In the genomic region with DNA sequence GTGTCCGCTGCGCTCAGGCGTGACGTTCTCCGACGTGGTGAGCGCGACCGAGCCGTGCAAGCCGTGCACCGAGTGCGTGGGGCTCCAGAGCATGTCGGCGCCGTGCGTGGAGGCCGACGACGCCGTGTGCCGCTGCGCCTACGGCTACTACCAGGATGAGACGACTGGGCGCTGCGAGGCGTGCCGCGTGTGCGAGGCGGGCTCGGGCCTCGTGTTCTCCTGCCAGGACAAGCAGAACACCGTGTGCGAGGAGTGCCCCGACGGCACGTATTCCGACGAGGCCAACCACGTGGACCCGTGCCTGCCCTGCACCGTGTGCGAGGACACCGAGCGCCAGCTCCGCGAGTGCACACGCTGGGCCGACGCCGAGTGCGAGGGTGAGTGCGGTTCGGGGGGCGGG, we compare ENCODE assay signal across 15 cellular contexts. TPM values are rescaled to one million over a fixed set of nuclear protein-coding genes. Genes with fewer than 3 reads are reported as not detected.
DNase-seq lines count a peak whose midpoint lies in the region; ATAC-seq, FAIRE-seq and TF ChIP-seq lines count a peak whose summit lies in the region.
"Had no signal": no experiment of that assay in that cellular context is flagged by ENCODE, and none has a peak within 500 bp of the region (broad histone marks: within the 10 kb centered on the region; RNA-seq: fewer than 3 reads in every experiment).

No MANE protein-coding gene starts in this region.

- H3K9me1 ChIP-seq in K562 (ENCODE audit: control insufficient read depth, insufficient read depth, low read length) = no peaks in the 10 kb centered on the region

- H3K27ac ChIP-seq in K562 (ENCODE audit: extremely low read depth, low read depth, low read length) (no peak overlapping the region), neuronal stem cell (replicated peaks; ENCODE audit: low read length) (no peak overlapping the region)
- H3K27ac ChIP-seq: BLaER1, KMS-11 had no signal

- H4K8ac ChIP-seq in neuronal stem cell (ENCODE audit: low read depth, low read length) = no peak overlapping the region

- H3K14ac ChIP-seq in neuronal stem cell (ENCODE audit: low read length) = peak overlapping the region; percentile 39

- ATAC-seq in K562 (no peak), GM18870 (IDR thresholded peaks at IDR 0.05; ENCODE audit: unreplicated experiment) (no peak)
- ATAC-seq: CD8-positive, alpha-beta T cell; GM23338 had no signal

- 43% methylated on average over 42 of the region's 57 CpGs for WGBS in K562 (ENCODE audit: insufficient coverage, low coverage, missing lambda C conversion rate)
- WGBS in neuronal stem cell (ENCODE audit: extremely low coverage in 2 of 2, insufficient read length in 2 of 2, insufficient replicate concordance in 1 of 2), 2 donors = no CpG with 5 or more reads among the region's 57 CpGs

- intact Hi-C loops in K562 (cut with micrococcal nuclease) = no loop called here

- TF ChIP-seq POLR2A in K562 (conservative IDR thresholded peaks at IDR 0.05) = no peak

- no peak for TF ChIP-seq RAD21 in K562 (CRISPR knock-in tag; conservative IDR thresholded peaks at IDR 0.05 in 1 of 2, IDR thresholded peaks at IDR 0.05 in 1 of 2)

- peaks cover 6% of the 10 kb centered on the region; the same call in 1 of the 2 replicates for H4K20me1 ChIP-seq in K562 (replicated peaks; ENCODE audit: control insufficient read depth, insufficient read depth, low read length)

- FAIRE-seq in K562 (lab: Jason Lieb, UNC) (no peak), RCC 7860 (lab: Jason Lieb, UNC) (no peak)
- FAIRE-seq: A204.1, GM12891 had no signal

- H3K36me3 ChIP-seq in NT2/D1 (ENCODE audit: insufficient read depth, insufficient read length, low read length) = peaks cover 8% of the 10 kb centered on the region
- no peaks in the 10 kb centered on the region for H3K36me3 ChIP-seq in K562 (ENCODE audit: control insufficient read depth, insufficient read depth, low read length)
- H3K36me3 ChIP-seq in neuronal stem cell (replicated peaks in 1 of 2; ENCODE audit: control insufficient read depth in 2 of 2, insufficient read depth in 2 of 2, low read length in 2 of 2) = peaks cover 0 to 8% of the 10 kb centered on the region in 2 donors
- H3K36me3 ChIP-seq: BLaER1 had no signal

- no peak for TF ChIP-seq EP300 in K562 (IDR thresholded peaks at IDR 0.05; ENCODE audit: low read length)

- H2BK12ac ChIP-seq in neuronal stem cell (ENCODE audit: low read length) = peak overlapping the region; percentile 95

- H3K79me2 ChIP-seq in K562 (ENCODE audit: control insufficient read depth, insufficient read depth, low read length) = no peaks in the 10 kb centered on the region

- H3K4me3 ChIP-seq in NT2/D1 (ENCODE audit: insufficient read length, low read depth) = no peak overlapping the region
- H3K4me3 ChIP-seq in K562 = no peak overlapping the region
- H3K4me3 ChIP-seq in neuronal stem cell (ENCODE audit: low read length in 2 of 2) = no peak overlapping the region
- H3K4me3 ChIP-seq: BLaER1, GM23338 had no signal

- peak overlapping the region; percentile 87 for H2BK15ac ChIP-seq in neuronal stem cell (ENCODE audit: low read length)

- no peak overlapping the region for H4K91ac ChIP-seq in neuronal stem cell (ENCODE audit: low read depth, low read length, poor library complexity)

- peak overlapping the region; percentile 43 for H2BK120ac ChIP-seq in neuronal stem cell (ENCODE audit: low read depth, low read length)

- in situ Hi-C loops in K562 (cut with MboI) = no loop called here

- DNase-seq in NT2/D1 (ENCODE audit: low read depth, low spot score) (no peak), K562 (ENCODE audit: extremely low read depth in 1 of 4, low spot score in 3 of 4) (no peak), neuronal stem cell (ENCODE audit: low spot score) (no peak), AG20443 (ENCODE audit: low spot score) (no peak), RCC 7860 (ENCODE audit: low spot score) (no peak)
- DNase-seq: Calu3; CD8-positive, alpha-beta T cell; DMS79 treated with DMSO at 0.1 percent for 48 hours; H7 had no signal

- H3K18ac ChIP-seq in neuronal stem cell (ENCODE audit: low read length) = peak overlapping the region; percentile 79

- H3K4ac ChIP-seq in neuronal stem cell (ENCODE audit: low read length) = peak overlapping the region; percentile 77

- no TSS peak for BruUV-seq in K562 (replicated peaks; lab: Mats Ljungman, UMichigan)

- H3K9me3 ChIP-seq in NT2/D1 (ENCODE audit: insufficient read depth, low read length) = no peaks in the 10 kb centered on the region
- H3K9me3 ChIP-seq in K562 (replicated peaks; ENCODE audit: control insufficient read depth, insufficient read depth, low read depth, low read length) = no peaks in the 10 kb centered on the region
- no peaks in the 10 kb centered on the region for H3K9me3 ChIP-seq in neuronal stem cell (replicated peaks in 1 of 2; ENCODE audit: control insufficient read depth in 2 of 2, insufficient read depth in 1 of 2, low read depth in 1 of 2, low read length in 2 of 2)
- H3K9me3 ChIP-seq: BLaER1 had no signal

- H3K9ac ChIP-seq in NT2/D1 (ENCODE audit: insufficient read length, low read depth) = peak overlapping the region; percentile 44
- H3K9ac ChIP-seq in K562 (ENCODE audit: insufficient read depth in 1 of 2, low read depth in 2 of 2, low read length in 2 of 2) = no peak overlapping the region; a peak in 1 of 4 replicates
- peak overlapping the region; percentile 70 for H3K9ac ChIP-seq in neuronal stem cell (ENCODE audit: low read depth, low read length, poor library complexity)
- H3K9ac ChIP-seq: BLaER1, KMS-11 had no signal

- POLR2A ChIA-PET in K562 (lab: Yijun Ruan, JAX) = interaction anchor here (0.5 to 1.2 kb wide), 3 partner anchors 11 to 609 kb away, joined by 3 to 6 read pairs (median 3); no protein-coding TSS in a partner anchor

- peak overlapping the region; percentile 59 for H2BK5ac ChIP-seq in neuronal stem cell (ENCODE audit: low read length)

- H3K4me1 ChIP-seq in NT2/D1 (ENCODE audit: insufficient read depth, insufficient read length) (peaks cover 51% of the 10 kb centered on the region), K562 (replicated peaks in 1 of 2; ENCODE audit: control insufficient read depth in 2 of 2, insufficient read depth in 2 of 2, low read length in 2 of 2) (peaks cover 0 to 7% of the 10 kb centered on the region in 2 experiments; a peak in 2 of 5 replicates), neuronal stem cell (ENCODE audit: control insufficient read depth in 2 of 2, insufficient read depth in 1 of 2, low read depth in 1 of 2, low read length in 2 of 2) (peaks cover 12 to 26% of the 10 kb centered on the region in 2 donors)

- H3K79me1 ChIP-seq in neuronal stem cell (ENCODE audit: low read depth, low read length) = peaks cover 2% of the 10 kb centered on the region

- H3K27me3 ChIP-seq in NT2/D1 (ENCODE audit: insufficient read depth, insufficient read length) (no peaks in the 10 kb centered on the region), K562 (ENCODE audit: control insufficient read depth in 2 of 2, insufficient read depth in 2 of 2, low read length in 2 of 2) (peaks cover 11 to 67% of the 10 kb centered on the region in 2 experiments; a peak in 4 of 5 replicates), neuronal stem cell (ENCODE audit: control insufficient read depth in 3 of 3, insufficient read depth in 3 of 3, low read depth in 1 of 3, low read length in 3 of 3) (peaks cover 0 to 35% (median 0%) of the 10 kb centered on the region in 3 experiments)

- CTCF ChIA-PET in K562 (lab: Yijun Ruan, JAX; ENCODE audit: low intra/inter-chr PET ratio) = no interaction called here

- H2AK5ac ChIP-seq in neuronal stem cell (ENCODE audit: low read depth, low read length) = peak overlapping the region; percentile 92

- TF ChIP-seq CTCF in K562 (IDR thresholded peaks at IDR 0.05 in 2 of 3, conservative IDR thresholded peaks at IDR 0.05 in 1 of 3; ENCODE audit: insufficient read depth in 2 of 3, low read depth in 1 of 3, low read length in 3 of 3) = no peak

- H2AFZ ChIP-seq in K562 (ENCODE audit: low read depth, low read length) (no peak overlapping the region), neuronal stem cell (ENCODE audit: low read length) (no peak overlapping the region)
- H2AFZ ChIP-seq: GM23338 had no signal

- peak overlapping the region; percentile 82 for H3K23ac ChIP-seq in neuronal stem cell (ENCODE audit: low read depth, low read length, poor library complexity)

- H3K4me2 ChIP-seq in K562 (ENCODE audit: insufficient read depth, low read length) = no peak overlapping the region
- H3K4me2 ChIP-seq in neuronal stem cell (ENCODE audit: insufficient read depth, low read length, poor library complexity, severe bottlenecking) = no peak overlapping the region
- H3K4me2 ChIP-seq: GM23338, KMS-11 had no signal

TF ChIP-seq in K562, 482 proteins besides CTCF, POLR2A, EP300 and RAD21 (continues in another document):
- TF ChIP-seq, protein P1, sequence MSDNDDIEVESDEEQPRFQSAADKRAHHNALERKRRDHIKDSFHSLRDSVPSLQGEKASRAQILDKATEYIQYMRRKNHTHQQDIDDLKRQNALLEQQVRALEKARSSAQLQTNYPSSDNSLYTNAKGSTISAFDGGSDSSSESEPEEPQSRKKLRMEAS (CRISPR knock-in tag; IDR thresholded peaks at IDR 0.05) = peak; percentile 51; the same call in 1 of the 2 replicates
- no peak for TF ChIP-seq MAZ (CRISPR knock-in tag; conservative IDR thresholded peaks at IDR 0.05 in 1 of 2, IDR thresholded peaks at IDR 0.05 in 1 of 2)
- no peak for TF ChIP-seq PHTF2 (CRISPR knock-in tag; IDR thresholded peaks at IDR 0.05)
- TF ChIP-seq RBM34 (IDR thresholded peaks at IDR 0.05; ENCODE audit: borderline replicate concordance, insufficient read depth, low read length) = no peak
- TF ChIP-seq CBFB (CRISPR knock-in tag; IDR thresholded peaks at IDR 0.05) = no peak

RNA-seq across cellular contexts. Expression of a gene that starts 11.2 kb away (rescaled TPM):
- 0.53 TPM in 1 of 2 replicates, not detected in the other for total RNA-seq in K562 (2011; cell fraction: chromatin; rRNA removed; ENCODE audit: low replicate concordance)
- 0.53 and 0.67 TPM in 2 replicates for total RNA-seq in K562 (2011; cell fraction: nucleolus; rRNA removed)
- 0.29 and 0.46 TPM in 2 replicates for total RNA-seq in K562 (2011; cell fraction: nucleoplasm; rRNA removed)
- total RNA-seq in K562 (2014; rRNA removed) (0.08 and 0.23 TPM in 2 replicates), K562 (2014; rRNA removed; fragmentation: Illumina TruSeq; extraction: Trizol) (not detected in 2 replicates), K562 (2015; rRNA removed; fragmentation: Illumina TruSeq; extraction: Trizol) (not detected in 2 replicates), K562 (2021) (0.09 and 0.11 TPM in 2 replicates)
- polyA plus RNA-seq in K562 (2011; rRNA removed) (0.13 and 0.14 TPM in 2 replicates), K562 (2014; fragmentation: Illumina TruSeq; extraction: Trizol) (0.04 and 0.07 TPM in 2 replicates), K562 (2014; fragmentation: Nextera tagmentation; extraction: Ambion mirVana) (not detected), K562 (2014; rRNA removed) (0.11 and 0.20 TPM in 2 replicates)
- polyA plus RNA-seq in K562 (2011; cell fraction: cytosol; rRNA removed) = 0.16 and 0.18 TPM in 2 replicates
- 0.06 and 0.11 TPM in 2 replicates for polyA plus RNA-seq in K562 (2011; cell fraction: nucleus; rRNA removed)
- polyA plus RNA-seq in K562 (2012) = 0.03 and 0.22 TPM in 2 replicates
- not detected in 2 replicates for polyA minus RNA-seq in K562 (2011; rRNA and poly(A)+ RNA removed)
- polyA minus RNA-seq in K562 (2011; cell fraction: cytosol; rRNA and poly(A)+ RNA removed) = 0.73 TPM in 1 of 2 replicates, not detected in the other
- polyA minus RNA-seq in K562 (2011; cell fraction: nucleus; rRNA and poly(A)+ RNA removed) = 0.13 TPM in 1 of 2 replicates, not detected in the other
- polyA plus RNA-seq in neuronal stem cell (2013, experiment 1 of 2) = 29.4 TPM
- 29.5 TPM for polyA plus RNA-seq in neuronal stem cell (2013, experiment 2 of 2)

Comparison
In these comparisons a context has a peak if more than half of its experiments do, and no peak if none do; other contexts are left out.
1. H3K9ac ChIP-seq: peak in NT2/D1 (single experiment) and neuronal stem cell (single experiment); none in K562 (0 of 2).